ENCODE assay signal across 8 cellular contexts in genomic region chr19:342801-343421, GRCh38. TPM values are rescaled to one million over a fixed set of nuclear protein-coding genes. Genes with fewer than 3 reads are reported as not detected.
A peak's percentile ranks its signal among the peaks of the same experiment; 100 is the strongest.
DNase-seq lines count a peak whose midpoint lies in the region; ATAC-seq, FAIRE-seq and TF ChIP-seq lines count a peak whose summit lies in the region.

No MANE protein-coding gene starts in this region.

- H3K27me3 ChIP-seq in left lung, result peaks cover 0 to 24% of the 10 kb centered on the region in 2 donors

- H3K4me1 ChIP-seq in left lung, result peaks cover 20 to 61% of the 10 kb centered on the region in 2 donors

- H3K36me3 ChIP-seq in left lung, result no peaks in the 10 kb centered on the region

- H3K27ac ChIP-seq in left lung, result peak overlapping the region; percentile 79 to 80

- peak overlapping the region; percentile 54 to 58 for H3K4me3 ChIP-seq in cardiac fibroblast (replicated peaks in 1 of 2; ENCODE audit: low read depth in 2 of 2, low read length in 2 of 2)
- peak overlapping the region; percentile 59 to 80 for H3K4me3 ChIP-seq in left lung

- FAIRE-seq in GM19239 (lab: Jason Lieb, UNC), result no peak

- intact Hi-C loops in left lung (cut with DNase I), result no loop called here

- ATAC-seq in left lung, result peak; percentile 35

- peak; percentile 95 for DNase-seq in Daoy (ENCODE audit: low read depth)
- DNase-seq in NOMO-1 treated with DMSO at 0.1 percent for 48 hours (lab: John Stamatoyannopoulos, UW; ENCODE audit: unreplicated experiment), result peak; percentile 58
- peak; percentile 84 to 92 for DNase-seq in cardiac fibroblast (ENCODE audit: low read depth in 2 of 2)
- peak; percentile 55 to 83 for DNase-seq in left lung
- DNase-seq in superior temporal gyrus (ENCODE audit: extremely low spot score), result peak; percentile 27
- DNase-seq in stimulated activated CD4-positive, alpha-beta T cell treated with anti-CD3 and anti-CD28 coated beads, Interleukin-4, amount 100 ng/mL, for 24 hours, result no peak
- DNase-seq in GM19239 (ENCODE audit: insufficient read length, low spot score), result no peak
- no peak for DNase-seq in HuH-7.5 (ENCODE audit: low spot score)

- H3K9me3 ChIP-seq in left lung, result no peaks in the 10 kb centered on the region

- TF ChIP-seq CTCF in cardiac fibroblast (IDR thresholded peaks at IDR 0.05; ENCODE audit: low read depth, low read length), result no peak
- TF ChIP-seq CTCF in left lung (IDR thresholded peaks at IDR 0.05), result no peak

RNA-seq across cellular contexts. Expression of gene MIER2, which starts 1.7 kb away (rescaled TPM):
- total RNA-seq in Daoy (2014; rRNA removed; shearing (Covaris generic)), result 8.8 and 12.9 TPM in 2 replicates
- total RNA-seq in left lung, result 10 to 100 TPM; 24.8 to 41.6 TPM

RNA-seq across cellular contexts. Expression of gene PLPP2, which starts 51.7 kb away (rescaled TPM):
- total RNA-seq in Daoy (2014; rRNA removed; shearing (Covaris generic)), result 42.7 and 54.6 TPM in 2 replicates
- total RNA-seq in left lung, result 10 to 100 TPM in 1 of 2 donors, 1 to 10 TPM in 1; 3.2 to 13.8 TPM

Comparison
In these comparisons a context has a peak if more than half of its experiments do, and no peak if none do; other contexts are left out.
1. DNase-seq: peak in Daoy (single experiment), NOMO-1 treated with DMSO at 0.1 percent for 48 hours (single experiment), cardiac fibroblast (2 of 2), left lung (2 of 2) and superior temporal gyrus (single experiment); none in stimulated activated CD4-positive, alpha-beta T cell treated with anti-CD3 and anti-CD28 coated beads, Interleukin-4, amount 100 ng/mL, for 24 hours (single experiment), GM19239 (single experiment) and HuH-7.5 (single experiment).